Comparison of ENCODE assay signal across 23 cellular contexts in genomic region chr13:77838271-77838670, GRCh38.
"Had no signal": no experiment of that assay in that cellular context is flagged by ENCODE, and none has a peak within 500 bp of the region (broad histone marks: within the 10 kb centered on the region; RNA-seq: fewer than 3 reads in every experiment).

No MANE protein-coding gene starts in this region.

- ATAC-seq: esophagus mucosa, gastrocnemius medialis, heart right ventricle, left cardiac atrium, left lung, left ventricle myocardium superior, lower lobe of right lung, mucosa of descending colon had no signal

- H3K27me3 ChIP-seq: dorsolateral prefrontal cortex, esophagus squamous epithelium, gastrocnemius medialis, heart right ventricle, left lung had no signal

- DNase-seq: dermis blood vessel endothelial cell; dorsolateral prefrontal cortex; effector CD4-positive, alpha-beta T cell; effector memory CD4-positive, alpha-beta T cell; erythroblast; esophagus squamous epithelium; foreskin fibroblast; foreskin melanocyte; gastrocnemius medialis; glutamatergic neuron; head of caudate nucleus; heart right ventricle; hippocampal formation; left cardiac atrium; left lung; left ventricle myocardium superior; lower lobe of right lung; mesenchymal stem cell; mucosa of descending colon had no signal

- H3K36me3 ChIP-seq: esophagus squamous epithelium, gastrocnemius medialis, heart right ventricle, left lung, lower lobe of right lung had no signal

- H3K4me3 Mint-ChIP-seq: mesothelial cell of epicardium had no signal

- H3K27ac ChIP-seq: coronary artery, dorsolateral prefrontal cortex, epithelial cell of prostate, esophagus squamous epithelium, gastrocnemius medialis, lower lobe of right lung had no signal

- H3K4me3 ChIP-seq: coronary artery, dorsolateral prefrontal cortex, esophagus squamous epithelium, gastrocnemius medialis, heart right ventricle, left lung, lower lobe of right lung, mucosa of descending colon had no signal

- H3K27ac Mint-ChIP-seq: mesothelial cell of epicardium had no signal

- H3K9me3 ChIP-seq: esophagus squamous epithelium, gastrocnemius medialis, lower lobe of right lung, mucosa of descending colon had no signal

- H3K4me1 ChIP-seq: esophagus squamous epithelium, gastrocnemius medialis had no signal

- H3K36me3 Mint-ChIP-seq: mesothelial cell of epicardium had no signal
